1 cellular context compared by ENCODE assay signal in the genomic region with DNA sequence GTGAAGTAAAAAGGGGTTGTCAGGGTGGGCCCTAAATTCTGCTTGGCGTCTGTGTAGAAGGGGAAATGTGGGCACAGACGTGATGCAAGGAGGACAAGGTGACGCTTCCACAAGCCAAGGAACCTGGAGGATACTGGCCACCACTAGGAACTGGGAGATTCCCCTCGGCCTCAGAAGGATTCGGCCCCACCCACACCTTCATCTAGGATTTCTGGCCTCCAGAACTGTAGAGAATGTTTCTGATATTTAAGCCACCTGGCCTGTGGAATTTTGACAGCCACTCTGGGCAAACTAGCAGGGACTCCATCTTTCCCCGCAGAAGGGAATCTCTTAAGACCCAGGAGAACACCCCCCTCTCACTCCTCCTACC.
TF ChIP-seq lines count a peak whose summit lies in the region.

No MANE protein-coding gene starts in this region.

TF ChIP-seq in A549, 52 proteins besides CTCF, POLR2A, EP300 and RAD21 (continued from another document):
- TF ChIP-seq FOSL2 (IDR thresholded peaks at IDR 0.05) = no peak
- TF ChIP-seq FOSL2 (CRISPR knock-in tag; IDR thresholded peaks at IDR 0.05) = no peak
- no peak for TF ChIP-seq SREBF2 (IDR thresholded peaks at IDR 0.05)
- no peak for TF ChIP-seq NFE2L2 (conservative IDR thresholded peaks at IDR 0.05; ENCODE audit: low read length)
- no peak for TF ChIP-seq BHLHE40 (IDR thresholded peaks at IDR 0.05; ENCODE audit: low read depth, low read length)
- no peak for TF ChIP-seq ZSCAN20 (CRISPR knock-in tag; IDR thresholded peaks at IDR 0.05)
- TF ChIP-seq KDM1A (IDR thresholded peaks at IDR 0.05; ENCODE audit: low read depth) = no peak
- TF ChIP-seq, protein P1, sequence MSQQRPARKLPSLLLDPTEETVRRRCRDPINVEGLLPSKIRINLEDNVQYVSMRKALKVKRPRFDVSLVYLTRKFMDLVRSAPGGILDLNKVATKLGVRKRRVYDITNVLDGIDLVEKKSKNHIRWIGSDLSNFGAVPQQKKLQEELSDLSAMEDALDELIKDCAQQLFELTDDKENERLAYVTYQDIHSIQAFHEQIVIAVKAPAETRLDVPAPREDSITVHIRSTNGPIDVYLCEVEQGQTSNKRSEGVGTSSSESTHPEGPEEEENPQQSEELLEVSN (IDR thresholded peaks at IDR 0.05; ENCODE audit: borderline replicate concordance, low read depth) = no peak
- no peak for TF ChIP-seq EHMT2 (IDR thresholded peaks at IDR 0.05; ENCODE audit: low read depth)
- TF ChIP-seq JUN (IDR thresholded peaks at IDR 0.05) = no peak
- TF ChIP-seq JUNB (IDR thresholded peaks at IDR 0.05) = no peak
- no peak for TF ChIP-seq ZNF302 (CRISPR knock-in tag; IDR thresholded peaks at IDR 0.05)
- TF ChIP-seq REST (IDR thresholded peaks at IDR 0.05) = no peak
- no peak for TF ChIP-seq CEBPB (IDR thresholded peaks at IDR 0.05)
